21 cellular contexts compared by ENCODE assay signal in genomic region chr17:12402963-12403622, GRCh38.
DNase-seq lines count a peak whose midpoint lies in the region; FAIRE-seq and TF ChIP-seq lines count a peak whose summit lies in the region.
"Had no signal": no experiment of that assay in that cellular context is flagged by ENCODE, and none has a peak within 500 bp of the region (broad histone marks: within the 10 kb centered on the region; RNA-seq: fewer than 3 reads in every experiment).

No MANE protein-coding gene starts in this region.

- CTCF ChIA-PET in RWPE1 (lab: Yijun Ruan, JAX), result no interaction called here

- intact Hi-C loops in kidney (cut with DNase I), result no loop called here

- FAIRE-seq in kidney (lab: Jason Lieb, UNC), result no peak
- FAIRE-seq: H54 had no signal

- H3K27ac ChIP-seq in RWPE1 (no peak overlapping the region), kidney (ENCODE audit: low read depth in 2 of 2, low read length in 2 of 2) (no peak overlapping the region)
- H3K27ac ChIP-seq: C4-2B, gastrocnemius medialis, Peyer's patch, testis had no signal

- no peak overlapping the region for H3K9ac ChIP-seq in kidney (ENCODE audit: low read length in 2 of 2)

- no peaks in the 10 kb centered on the region for H3K36me3 ChIP-seq in kidney (ENCODE audit: control insufficient read depth in 1 of 2, insufficient read depth in 2 of 2, low read length in 2 of 2)
- H3K36me3 ChIP-seq: gastrocnemius medialis, Peyer's patch had no signal

- POLR2A ChIA-PET in RWPE1 (lab: Yijun Ruan, JAX; ENCODE audit: low non-redundant PET), result no interaction called here

- TF ChIP-seq CTCF in RWPE1 (conservative IDR thresholded peaks at IDR 0.05; ENCODE audit: low read depth), result no peak
- no peak for TF ChIP-seq CTCF in kidney (IDR thresholded peaks at IDR 0.05; ENCODE audit: borderline replicate concordance, extremely low read depth, insufficient read depth)

- H3K4me3 ChIP-seq in kidney (ENCODE audit: low read length in 2 of 2), result no peak overlapping the region
- H3K4me3 ChIP-seq: gastrocnemius medialis, lung, Peyer's patch, testis had no signal

- no peaks in the 10 kb centered on the region for H3K9me3 ChIP-seq in kidney (ENCODE audit: control insufficient read depth in 1 of 2, low read length in 2 of 2)
- H3K9me3 ChIP-seq: gastrocnemius medialis, Peyer's patch, testis had no signal

- peak; percentile 96 for DNase-seq in EH (ENCODE audit: low read depth)
- DNase-seq in RWPE1 (ENCODE audit: low spot score), result peak; percentile 2
- peak; percentile 19 for DNase-seq in ecto neural progenitor cell (ENCODE audit: low spot score)
- DNase-seq in non-pigmented ciliary epithelial cell (ENCODE audit: low read depth), result peak; percentile 41
- no peak for DNase-seq in GM19238 (ENCODE audit: insufficient read length, low spot score)
- DNase-seq in activated CD8-positive, alpha-beta memory T cell treated with anti-CD3 and anti-CD28 coated beads, Interleukin-2, amount 50 U/mL, for 4 hours, result no peak
- no peak for DNase-seq in kidney
- DNase-seq in UCSD-AML1 (lab: John Stamatoyannopoulos, UW; ENCODE audit: unreplicated experiment), result no peak
- DNase-seq: activated CD4-positive, CD25-positive, alpha-beta regulatory T cell; DMS53; effector CD4-positive, alpha-beta T cell; gastrocnemius medialis; natural killer cell; NCI-H2081 treated with DMSO at 0.1 percent for 48 hours; NCI-H748 treated with DMSO at 0.1 percent for 48 hours; Peyer's patch; T-helper 1 cell; testis had no signal

- H3K4me1 ChIP-seq in kidney (ENCODE audit: control insufficient read depth in 1 of 2, insufficient read depth in 1 of 2, low read depth in 1 of 2, low read length in 2 of 2), result no peaks in the 10 kb centered on the region
- H3K4me1 ChIP-seq: gastrocnemius medialis, Peyer's patch, testis had no signal

Comparison
In these comparisons a context has a peak if more than half of its experiments do, and no peak if none do; other contexts are left out.
1. DNase-seq: peak in EH (single experiment), RWPE1 (single experiment), ecto neural progenitor cell (single experiment) and non-pigmented ciliary epithelial cell (single experiment); none in GM19238 (single experiment), activated CD8-positive, alpha-beta memory T cell treated with anti-CD3 and anti-CD28 coated beads, Interleukin-2, amount 50 U/mL, for 4 hours (single experiment), kidney (single experiment) and UCSD-AML1 (single experiment).